In genomic region chr1:87155180-87155579, GRCh38 we compare ENCODE assay signal across 1 cellular context.
TF ChIP-seq lines count a peak whose summit lies in the region.

No MANE protein-coding gene starts in this region.

TF ChIP-seq in GM12878, 131 proteins besides CTCF, POLR2A, EP300 and RAD21 (continued from another document):
- TF ChIP-seq E4F1 (IDR thresholded peaks at IDR 0.05; ENCODE audit: borderline replicate concordance, partially characterized antibody) (no peak), BCL3 (IDR thresholded peaks at IDR 0.05; ENCODE audit: borderline replicate concordance, insufficient read depth, low read depth, low read length, poor library complexity, severe bottlenecking) (no peak), CBX3 (IDR thresholded peaks at IDR 0.05; ENCODE audit: borderline replicate concordance, low read depth) (no peak), TAF1 (IDR thresholded peaks at IDR 0.05; ENCODE audit: borderline replicate concordance, low read depth, low read length) (no peak), ATF3 (IDR thresholded peaks at IDR 0.05; ENCODE audit: borderline replicate concordance, extremely low read depth, low read depth, low read length) (no peak), SP1 (IDR thresholded peaks at IDR 0.05; ENCODE audit: low read depth, low read length) (no peak), CHD4 (IDR thresholded peaks at IDR 0.05) (no peak), ELK1 (IDR thresholded peaks at IDR 0.05; ENCODE audit: low read depth, low read length) (no peak)
TF ChIP-seq in GM12878: peak in this region for 12.
